In genomic region chr4:21507439-21507838, GRCh38 we compare ENCODE assay signal across 9 cellular contexts.
DNase-seq lines count a peak whose midpoint lies in the region; ATAC-seq and TF ChIP-seq lines count a peak whose summit lies in the region.
"Had no signal": no experiment of that assay in that cellular context is flagged by ENCODE, and none has a peak within 500 bp of the region (broad histone marks: within the 10 kb centered on the region; RNA-seq: fewer than 3 reads in every experiment).

No MANE protein-coding gene starts in this region.

- H3K79me2 ChIP-seq in Loucy (ENCODE audit: insufficient read depth, low read length) (no peaks in the 10 kb centered on the region), neural cell (replicated peaks; ENCODE audit: insufficient read depth, low read length) (no peaks in the 10 kb centered on the region)

- H3K4me2 ChIP-seq in Loucy (ENCODE audit: low read depth, low read length, poor library complexity, severe bottlenecking) (no peak overlapping the region), neural cell (ENCODE audit: low read length) (no peak overlapping the region)

- DNase-seq in astrocyte of the hippocampus (ENCODE audit: low read depth, low spot score) (peak; percentile 11), cerebellar nuclear complex (lab: John Stamatoyannopoulos, UW) (no peak), NCI-H345 (lab: John Stamatoyannopoulos, UW) (no peak), GDM1 (lab: John Stamatoyannopoulos, UW) (no peak)
- DNase-seq: T-helper 1 cell had no signal

- no peaks in the 10 kb centered on the region for H3K4me1 ChIP-seq in Loucy (ENCODE audit: insufficient read depth, low read length, poor library complexity, severe bottlenecking)

- no peak overlapping the region for H3K4me3 ChIP-seq in Loucy (ENCODE audit: low read length, poor library complexity, severe bottlenecking)
- no peak overlapping the region for H3K4me3 ChIP-seq in neural cell (ENCODE audit: low read length)
- H3K4me3 ChIP-seq: thoracic aorta had no signal

- no peak for TF ChIP-seq EP300 in neural cell (conservative IDR thresholded peaks at IDR 0.05; ENCODE audit: poor library complexity, severe bottlenecking)

- H3K9me3 ChIP-seq in Loucy (ENCODE audit: insufficient read depth, low read depth, low read length) (no peaks in the 10 kb centered on the region), neural cell (ENCODE audit: low read length) (no peaks in the 10 kb centered on the region)
- H3K9me3 ChIP-seq: thoracic aorta had no signal

- no peak overlapping the region for H3K9ac ChIP-seq in Loucy (ENCODE audit: low read depth, low read length, poor library complexity, severe bottlenecking)
- no peak overlapping the region for H3K9ac ChIP-seq in neural cell (ENCODE audit: low read length)

- TF ChIP-seq CTCF in Loucy (conservative IDR thresholded peaks at IDR 0.05; ENCODE audit: low read length) = peak; percentile 50
- peak; percentile 51 for TF ChIP-seq CTCF in neural cell (IDR thresholded peaks at IDR 0.05; ENCODE audit: poor library complexity, severe bottlenecking)

- H3K27me3 ChIP-seq in Loucy (ENCODE audit: insufficient read depth, low read length, poor library complexity, severe bottlenecking) (no peaks in the 10 kb centered on the region), neural cell (ENCODE audit: insufficient read depth, low read depth, low read length) (no peaks in the 10 kb centered on the region)

- H3K36me3 ChIP-seq in Loucy (ENCODE audit: insufficient read depth, low read length) (no peaks in the 10 kb centered on the region), neural cell (ENCODE audit: insufficient read depth, low read length) (no peaks in the 10 kb centered on the region)
- H3K36me3 ChIP-seq: thoracic aorta had no signal

- H3K9me2 ChIP-seq in Loucy (replicated peaks; ENCODE audit: low read depth, low read length) = no peaks in the 10 kb centered on the region
- no peaks in the 10 kb centered on the region for H3K9me2 ChIP-seq in neural cell (ENCODE audit: insufficient read depth, low read length)

- peak; percentile 47 for ATAC-seq in GM18868 (IDR thresholded peaks at IDR 0.05; ENCODE audit: unreplicated experiment)

- peak; percentile 43 for TF ChIP-seq RAD21 in neural cell (conservative IDR thresholded peaks at IDR 0.05)

- H4K20me1 ChIP-seq in Loucy (ENCODE audit: insufficient read depth, low read length, poor library complexity, severe bottlenecking) = no peaks in the 10 kb centered on the region
- H4K20me1 ChIP-seq in neural cell (ENCODE audit: insufficient read depth) = no peaks in the 10 kb centered on the region

- no peak overlapping the region for H3K27ac ChIP-seq in neural cell (ENCODE audit: low read length)
- H3K27ac ChIP-seq: thoracic aorta had no signal

- no peaks in the 10 kb centered on the region for H3F3A ChIP-seq in Loucy (ENCODE audit: low read depth)
- no peaks in the 10 kb centered on the region for H3F3A ChIP-seq in neural cell (ENCODE audit: insufficient read depth, low read length, poor library complexity, severe bottlenecking)

- H2AFZ ChIP-seq in Loucy (ENCODE audit: low read length) (no peak overlapping the region), neural cell (ENCODE audit: low read depth, low read length) (no peak overlapping the region)

TF ChIP-seq in neural cell, 6 proteins besides CTCF, POLR2A, EP300 and RAD21:
- TF ChIP-seq POLR2AphosphoS5 (IDR thresholded peaks at IDR 0.05) (no peak), SMC3 (conservative IDR thresholded peaks at IDR 0.05; ENCODE audit: poor library complexity) (peak; percentile 53)
TF ChIP-seq in neural cell: peak in this region for 1.
